8 cellular contexts compared by ENCODE assay signal in genomic region chr18:26468931-26469340, GRCh38.
A peak's percentile ranks its signal among the peaks of the same experiment; 100 is the strongest.
DNase-seq lines count a peak whose midpoint lies in the region; ATAC-seq and TF ChIP-seq lines count a peak whose summit lies in the region.

No MANE protein-coding gene starts in this region.

- intact Hi-C loops in testis (cut with DNase I; ENCODE audit: low total_unique reads), result no loop called here

- H3K4me1 ChIP-seq in testis, result no peaks in the 10 kb centered on the region

- no peak overlapping the region for H3K27ac ChIP-seq in testis

- DNase-seq in GM12864 (ENCODE audit: low read depth), result peak; percentile 22
- DNase-seq in SK-N-DZ (ENCODE audit: low spot score), result peak; percentile 60
- peak; percentile 43 for DNase-seq in kidney tubule cell (ENCODE audit: low spot score)
- no peak for DNase-seq in testis
- no peak for DNase-seq in 8988T
- DNase-seq in GM03348 (ENCODE audit: low spot score), result no peak

- H3K9me3 ChIP-seq in testis, result no peaks in the 10 kb centered on the region

- H3K36me3 ChIP-seq in testis (ENCODE audit: low read depth, missing control alignments), result no peaks in the 10 kb centered on the region

- ATAC-seq in GM21529 (IDR thresholded peaks at IDR 0.05; ENCODE audit: unreplicated experiment), result peak; percentile 52

- 82 to 90% methylated on average over 4 of the region's 4 CpGs for WGBS in testis, 2 donors

- TF ChIP-seq CTCF in GM12864 (IDR thresholded peaks at IDR 0.05; ENCODE audit: low read depth, low read length, missing control alignments) (peak; percentile 90), LNCAP (IDR thresholded peaks at IDR 0.05) (peak; percentile 51), testis (IDR thresholded peaks at IDR 0.05) (peak in 1 of 3 experiments; percentile 54)

- no peak for TF ChIP-seq POLR2A in testis (IDR thresholded peaks at IDR 0.05)

- H3K27me3 ChIP-seq in testis, result no peaks in the 10 kb centered on the region

- H3K4me3 ChIP-seq in GM12864 (ENCODE audit: low read depth, low read length) (no peak overlapping the region), testis (no peak overlapping the region)

Comparison
In these comparisons a context has a peak if more than half of its experiments do, and no peak if none do; other contexts are left out.
1. DNase-seq: peak in GM12864 (single experiment), SK-N-DZ (single experiment) and kidney tubule cell (single experiment); none in testis (single experiment), 8988T (single experiment) and GM03348 (single experiment).